9 cellular contexts compared by ENCODE assay signal in genomic region chr16:3527216-3527829, GRCh38. TPM values are rescaled to one million over a fixed set of nuclear protein-coding genes. Genes with fewer than 3 reads are reported as not detected.
DNase-seq lines count a peak whose midpoint lies in the region; ATAC-seq and TF ChIP-seq lines count a peak whose summit lies in the region.
"Not testable (repeated sequence)": the region's sequence is repeated elsewhere in the genome, so short reads cannot be mapped to it uniquely, and the experiment has no call there.
"Had no signal": no experiment of that assay in that cellular context is flagged by ENCODE, and none has a peak within 500 bp of the region (broad histone marks: within the 10 kb centered on the region; RNA-seq: fewer than 3 reads in every experiment).

No MANE protein-coding gene starts in this region.

- peaks cover 12% of the 10 kb centered on the region for H3K4me1 Mint-ChIP-seq in activated CD4-positive, alpha-beta T cell treated with anti-CD3 and anti-CD28 coated beads, Interleukin-2, amount 10 ng/mL, durations not matched to agents 24 days and 14 days
- not testable (repeated sequence) for H3K4me1 Mint-ChIP-seq in MCF 10A (ENCODE audit: insufficient read depth, unreplicated experiment)

- not testable (repeated sequence) for ATAC-seq in stimulated activated naive CD8-positive, alpha-beta T cell treated with anti-CD3 and anti-CD28 coated beads, Interleukin-15, Interleukin-2, amounts not matched to agents 100 U/mL and 50 U/mL, for 24 hours

- H2AFZ ChIP-seq in osteoblast (ENCODE audit: low read length) = not testable (repeated sequence)

- H3K9me3 ChIP-seq in left ventricle myocardium inferior (replicated peaks); osteoblast (ENCODE audit: low read depth, low read length): not testable (repeated sequence)

- H3K36me3 Mint-ChIP-seq in activated CD4-positive, alpha-beta T cell treated with anti-CD3 and anti-CD28 coated beads, Interleukin-2, amount 10 ng/mL, durations not matched to agents 24 days and 14 days (ENCODE audit: low read depth) = peaks cover 48% of the 10 kb centered on the region
- H3K36me3 Mint-ChIP-seq in MCF 10A (ENCODE audit: insufficient read depth, unreplicated experiment) = peaks cover 80% of the 10 kb centered on the region

- not testable (repeated sequence) for H3K4me2 ChIP-seq in osteoblast (ENCODE audit: insufficient read depth, low read length)

- H3K27ac Mint-ChIP-seq in activated CD4-positive, alpha-beta T cell treated with anti-CD3 and anti-CD28 coated beads, Interleukin-2, amount 10 ng/mL, durations not matched to agents 24 days and 14 days; MCF 10A (ENCODE audit: low read depth, unreplicated experiment): not testable (repeated sequence)

- intact Hi-C loops in activated CD4-positive, alpha-beta T cell treated with anti-CD3 and anti-CD28 coated beads, Interleukin-2, amount 10 ng/mL, durations not matched to agents 24 days and 14 days (cut with micrococcal nuclease) = loop anchor here (1.0 kb wide), 1 partner anchor 18 kb away; no protein-coding TSS in a partner anchor
- intact Hi-C loops in MCF 10A (cut with micrococcal nuclease); left ventricle myocardium inferior (cut with micrococcal nuclease): not testable (repeated sequence)

- not testable (repeated sequence) for H3K9me3 Mint-ChIP-seq in activated CD4-positive, alpha-beta T cell treated with anti-CD3 and anti-CD28 coated beads, Interleukin-2, amount 10 ng/mL, durations not matched to agents 24 days and 14 days; MCF 10A (ENCODE audit: unreplicated experiment)

- H3K27me3 ChIP-seq in left ventricle myocardium inferior (ENCODE audit: low read depth); osteoblast (ENCODE audit: insufficient read depth, low read length): not testable (repeated sequence)

- H3K27me3 Mint-ChIP-seq in activated CD4-positive, alpha-beta T cell treated with anti-CD3 and anti-CD28 coated beads, Interleukin-2, amount 10 ng/mL, durations not matched to agents 24 days and 14 days; MCF 10A (ENCODE audit: insufficient read depth, unreplicated experiment): not testable (repeated sequence)

- DNase-seq in DMS 273 (lab: John Stamatoyannopoulos, UW; ENCODE audit: unreplicated experiment) = peak; percentile 83
- peak; percentile 1 to 8 for DNase-seq in Kasumi-1 (lab: John Stamatoyannopoulos, UW)
- peak; percentile 18 for DNase-seq in NK-92 treated with Interleukin-12 subunit alpha and Interleukin-12 subunit beta, amount 100 ng/mL, for 24 hours (lab: John Stamatoyannopoulos, UW)
- peak; percentile 82 for DNase-seq in activated CD4-positive, alpha-beta T cell treated with anti-CD3 and anti-CD28 coated beads, Interleukin-2, amount 10 ng/mL, durations not matched to agents 24 days and 14 days
- DNase-seq in MCF 10A (ENCODE audit: unreplicated experiment) = peak; percentile 70
- peak; percentile 80 for DNase-seq in left ventricle myocardium inferior
- DNase-seq in osteoblast (ENCODE audit: insufficient read length, low spot score, missing footprints) = not testable (repeated sequence)
- DNase-seq in stimulated activated naive CD8-positive, alpha-beta T cell treated with anti-CD3 and anti-CD28 coated beads, Interleukin-15, Interleukin-2, amounts not matched to agents 100 U/mL and 50 U/mL, for 24 hours = peak; percentile 78

- H3K27ac ChIP-seq in left ventricle myocardium inferior (replicated peaks); osteoblast (ENCODE audit: low read depth, low read length): not testable (repeated sequence)

- not testable (repeated sequence) for H3K4me3 Mint-ChIP-seq in activated CD4-positive, alpha-beta T cell treated with anti-CD3 and anti-CD28 coated beads, Interleukin-2, amount 10 ng/mL, durations not matched to agents 24 days and 14 days; MCF 10A (ENCODE audit: unreplicated experiment)

- H3K4me3 ChIP-seq in left ventricle myocardium inferior; osteoblast (ENCODE audit: insufficient read depth, low read length): not testable (repeated sequence)

- POLR2A ChIA-PET in MCF 10A (lab: Yijun Ruan, JAX) = not testable (repeated sequence)

- peaks cover 82% of the 10 kb centered on the region for H3K36me3 ChIP-seq in left ventricle myocardium inferior
- peaks cover 43% of the 10 kb centered on the region for H3K36me3 ChIP-seq in osteoblast (ENCODE audit: insufficient read depth, low read length)

- CTCF ChIA-PET in MCF 10A (lab: Yijun Ruan, JAX) = interaction anchor here (0.6 to 1.2 kb wide), 7 partner anchors 12 to 1378 kb away, joined by 3 to 4 read pairs (median 3); no protein-coding TSS in a partner anchor

- peak; percentile 70 for TF ChIP-seq CTCF in MCF 10A (IDR thresholded peaks at IDR 0.05; ENCODE audit: unreplicated experiment)
- peak; percentile 73 for TF ChIP-seq CTCF in left ventricle myocardium inferior (IDR thresholded peaks at IDR 0.05; ENCODE audit: borderline replicate concordance)
- TF ChIP-seq CTCF in osteoblast (IDR thresholded peaks at IDR 0.05; ENCODE audit: extremely low read depth, low read depth, low read length) = peak; percentile 59

- BruUV-seq in MCF 10A (replicated peaks; lab: Mats Ljungman, UMichigan) = not testable (repeated sequence)

- H3K79me2 ChIP-seq in osteoblast (ENCODE audit: insufficient read depth, low read length) = not testable (repeated sequence)

- H4K20me1 ChIP-seq in osteoblast (ENCODE audit: insufficient read depth, low read length) = not testable (repeated sequence)

- not testable (repeated sequence) for H3K4me1 ChIP-seq in left ventricle myocardium inferior; osteoblast (ENCODE audit: insufficient read depth, low read length)

RNA-seq across cellular contexts. Expression of gene CLUAP1, which starts 26.5 kb away (rescaled TPM):
- total RNA-seq in activated CD4-positive, alpha-beta T cell treated with anti-CD3 and anti-CD28 coated beads, Interleukin-2, amount 10 ng/mL, durations not matched to agents 24 days and 14 days = 19.6 and 22.5 TPM in 2 replicates
- total RNA-seq in MCF 10A (2022) (29.5 and 33.1 TPM in 2 replicates), left ventricle myocardium inferior (14.4 TPM), osteoblast (17.0 and 18.6 TPM in 2 replicates)

RNA-seq across cellular contexts. Expression of gene C16orf90, which starts 32.0 kb away (rescaled TPM):
- not detected in 2 replicates for total RNA-seq in activated CD4-positive, alpha-beta T cell treated with anti-CD3 and anti-CD28 coated beads, Interleukin-2, amount 10 ng/mL, durations not matched to agents 24 days and 14 days
- total RNA-seq in MCF 10A (2022) = not detected in 2 replicates
- total RNA-seq in left ventricle myocardium inferior = not detected
- not detected in 2 replicates for total RNA-seq in osteoblast
- total RNA-seq: activated T-helper 17 cell treated with anti-CD3 and anti-CD28 coated beads, Interleukin-2, amount 50 U/mL, for 72 hours had no signal

RNA-seq across cellular contexts. Expression of gene NLRC3, which starts 49.9 kb away (rescaled TPM):
- total RNA-seq in activated CD4-positive, alpha-beta T cell treated with anti-CD3 and anti-CD28 coated beads, Interleukin-2, amount 10 ng/mL, durations not matched to agents 24 days and 14 days = 19.1 and 22.1 TPM in 2 replicates
- not detected in 2 replicates for total RNA-seq in MCF 10A (2022)
- total RNA-seq in left ventricle myocardium inferior = 0.93 TPM
- under 0.01 and 0.29 TPM in 2 replicates for total RNA-seq in osteoblast

Comparison
In these comparisons a context has a peak if more than half of its experiments do, and no peak if none do; other contexts are left out.
1. RNA of gene NLRC3, which starts 49.9 kb away (total RNA-seq): 19.1 to 22.1 TPM in activated CD4-positive, alpha-beta T cell treated with anti-CD3 and anti-CD28 coated beads, Interleukin-2, amount 10 ng/mL, durations not matched to agents 24 days and 14 days; 0.93 TPM in left ventricle myocardium inferior (single experiment), not detected in MCF 10A and under 0.01 to 0.29 TPM in osteoblast; every median in the first group is over 10 times any median in the second.
2. Peak in every context shown above with its lines, with median percentiles within 50 percentile points of each other: CTCF ChIP-seq.